8 cellular contexts compared by ENCODE assay signal in genomic region chr2:85324639-85325465, GRCh38. TPM values are rescaled to one million over a fixed set of nuclear protein-coding genes. Genes with fewer than 3 reads are reported as not detected.
DNase-seq lines count a peak whose midpoint lies in the region; ATAC-seq, FAIRE-seq and TF ChIP-seq lines count a peak whose summit lies in the region.

No MANE protein-coding gene starts in this region.

- peak overlapping the region; percentile 28; the same call in 1 of the 2 replicates for H3K27ac ChIP-seq in IMR-90 (ENCODE audit: insufficient read depth, low read length)
- H3K27ac ChIP-seq in K562 (ENCODE audit: extremely low read depth, low read depth, low read length), result no peak overlapping the region
- no peak overlapping the region for H3K27ac ChIP-seq in neuronal stem cell (replicated peaks; ENCODE audit: low read length)

- H3K18ac ChIP-seq in IMR-90 (ENCODE audit: low read depth, low read length) (no peak overlapping the region), neuronal stem cell (ENCODE audit: low read length) (no peak overlapping the region)

- in situ Hi-C loops in IMR-90 (cut with MboI; ENCODE audit: low sequenced_read_pairs) (no loop called here), K562 (cut with MboI) (no loop called here)

- no peak overlapping the region for H4K5ac ChIP-seq in IMR-90 (ENCODE audit: low read depth, low read length)

- H2BK5ac ChIP-seq in IMR-90 (ENCODE audit: low read depth, low read length, poor library complexity, severe bottlenecking) (peak overlapping the region; percentile 43), neuronal stem cell (ENCODE audit: low read length) (no peak overlapping the region)

- TF ChIP-seq EP300 in K562 (IDR thresholded peaks at IDR 0.05; ENCODE audit: low read length), result no peak

- H2AFZ ChIP-seq in IMR-90 (replicated peaks; ENCODE audit: low read length, poor library complexity) (no peak overlapping the region), K562 (ENCODE audit: low read depth, low read length) (no peak overlapping the region), neuronal stem cell (ENCODE audit: low read length) (no peak overlapping the region)

- H3K4me3 ChIP-seq in AG09309 (ENCODE audit: control insufficient read depth, low read depth, low read length) (peak overlapping the region; percentile 91), IMR-90 (ENCODE audit: insufficient read depth, low read depth, low read length) (peak overlapping the region; percentile 57), K562 (peak overlapping the region; percentile 82; the same call in 1 of the 2 replicates), mononuclear cell (ENCODE audit: low read length) (peak overlapping the region; percentile 84), neuronal stem cell (ENCODE audit: low read length in 2 of 2) (no peak overlapping the region)

- no peak overlapping the region for H4K91ac ChIP-seq in IMR-90 (ENCODE audit: insufficient read depth, low read depth, low read length)
- H4K91ac ChIP-seq in neuronal stem cell (ENCODE audit: low read depth, low read length, poor library complexity), result no peak overlapping the region

- H2BK20ac ChIP-seq in IMR-90 (ENCODE audit: low read depth, low read length), result no peak overlapping the region

- H3K27me3 ChIP-seq in IMR-90 (ENCODE audit: control insufficient read depth, insufficient read depth, low read length) (no peaks in the 10 kb centered on the region), K562 (ENCODE audit: control insufficient read depth in 2 of 2, insufficient read depth in 2 of 2, low read length in 2 of 2) (no peaks in the 10 kb centered on the region), mononuclear cell (ENCODE audit: insufficient read depth, low read length) (no peaks in the 10 kb centered on the region), neuronal stem cell (ENCODE audit: control insufficient read depth in 3 of 3, insufficient read depth in 3 of 3, low read depth in 1 of 3, low read length in 3 of 3) (no peaks in the 10 kb centered on the region)

- intact Hi-C loops in IMR-90 (cut with micrococcal nuclease) (loop anchor here (5.0 kb wide), 1 partner anchor 227 kb away; no protein-coding TSS in a partner anchor), K562 (cut with micrococcal nuclease) (loop anchor here (5.0 kb wide), 3 partner anchors 92 to 292 kb away; partner anchors contain the start of genes SH2D6 and USP39)

- H3K14ac ChIP-seq in IMR-90 (replicated peaks; ENCODE audit: low read depth, low read length), result peak overlapping the region; percentile 43; the same call in 1 of the 2 replicates
- H3K14ac ChIP-seq in neuronal stem cell (ENCODE audit: low read length), result no peak overlapping the region

- ATAC-seq in IMR-90 (ENCODE audit: low read depth), result no peak
- no peak for ATAC-seq in K562
- ATAC-seq in GM19035 (IDR thresholded peaks at IDR 0.05; ENCODE audit: unreplicated experiment), result no peak

- no peaks in the 10 kb centered on the region for H3K9me3 ChIP-seq in IMR-90 (ENCODE audit: control insufficient read depth, insufficient read depth, low read length)
- H3K9me3 ChIP-seq in K562 (replicated peaks; ENCODE audit: control insufficient read depth, insufficient read depth, low read depth, low read length), result no peaks in the 10 kb centered on the region
- H3K9me3 ChIP-seq in mononuclear cell (ENCODE audit: low read depth, low read length), result no peaks in the 10 kb centered on the region
- H3K9me3 ChIP-seq in neuronal stem cell (replicated peaks in 1 of 2; ENCODE audit: control insufficient read depth in 2 of 2, insufficient read depth in 1 of 2, low read depth in 1 of 2, low read length in 2 of 2), result no peaks in the 10 kb centered on the region

- H3K9me1 ChIP-seq in IMR-90 (ENCODE audit: insufficient read depth, low read length) (peaks cover 9% of the 10 kb centered on the region), K562 (ENCODE audit: control insufficient read depth, insufficient read depth, low read length) (peaks cover 4% of the 10 kb centered on the region)

- H3K36me3 ChIP-seq in IMR-90 (ENCODE audit: control insufficient read depth, insufficient read depth, low read length), result peaks cover 49% of the 10 kb centered on the region
- H3K36me3 ChIP-seq in K562 (ENCODE audit: control insufficient read depth, insufficient read depth, low read length), result peaks cover 68% of the 10 kb centered on the region
- H3K36me3 ChIP-seq in neuronal stem cell (replicated peaks in 1 of 2; ENCODE audit: control insufficient read depth in 2 of 2, insufficient read depth in 2 of 2, low read length in 2 of 2), result peaks cover 22 to 73% of the 10 kb centered on the region in 2 donors

- TF ChIP-seq POLR2A in IMR-90 (IDR thresholded peaks at IDR 0.05; ENCODE audit: low read depth, low read length) (no peak), K562 (conservative IDR thresholded peaks at IDR 0.05) (no peak)

- DNase-seq in AG09309 (ENCODE audit: low read depth) (no peak), IMR-90 (peak; percentile 35), K562 (ENCODE audit: extremely low read depth in 1 of 4, low spot score in 3 of 4) (no peak), germinal center (ENCODE audit: low spot score) (no peak), NCI-H2196 treated with DMSO at 0.1 percent for 48 hours (lab: John Stamatoyannopoulos, UW; ENCODE audit: unreplicated experiment) (no peak), neuronal stem cell (ENCODE audit: low spot score) (no peak)

- FAIRE-seq in K562 (lab: Jason Lieb, UNC), result no peak

- H3K9ac ChIP-seq in IMR-90 (ENCODE audit: low read depth, low read length) (peak overlapping the region; percentile 10; the same call in 1 of the 2 replicates), K562 (ENCODE audit: insufficient read depth in 1 of 2, low read depth in 2 of 2, low read length in 2 of 2) (peak overlapping the region; percentile 13 to 70; a peak in 3 of 4 replicates), neuronal stem cell (ENCODE audit: low read depth, low read length, poor library complexity) (no peak overlapping the region)

- CTCF ChIA-PET in IMR-90 (lab: Yijun Ruan, JAX) (no interaction called here), K562 (lab: Yijun Ruan, JAX; ENCODE audit: low intra/inter-chr PET ratio) (no interaction called here)

- H3K56ac ChIP-seq in IMR-90 (ENCODE audit: extremely low read depth, insufficient read depth, low read length), result no peak overlapping the region

- TF ChIP-seq CTCF in AG09309 (IDR thresholded peaks at IDR 0.05; ENCODE audit: control insufficient read depth, insufficient read depth, low read depth, low read length, missing control alignments) (no peak), IMR-90 (conservative IDR thresholded peaks at IDR 0.05; ENCODE audit: low read depth, low read length) (no peak), K562 (IDR thresholded peaks at IDR 0.05 in 2 of 3, conservative IDR thresholded peaks at IDR 0.05 in 1 of 3; ENCODE audit: insufficient read depth in 2 of 3, low read depth in 1 of 3, low read length in 3 of 3) (no peak)

- H3K79me1 ChIP-seq in IMR-90 (ENCODE audit: low read depth in 1 of 2, low read length in 2 of 2) (peaks cover 18 to 81% of the 10 kb centered on the region in 2 experiments), neuronal stem cell (ENCODE audit: low read depth, low read length) (peaks cover 9% of the 10 kb centered on the region)

- peak overlapping the region; percentile 47; the same call in 1 of the 2 replicates for H3K4ac ChIP-seq in IMR-90 (ENCODE audit: low read depth, low read length)
- H3K4ac ChIP-seq in neuronal stem cell (ENCODE audit: low read length), result no peak overlapping the region

- H2BK120ac ChIP-seq in IMR-90 (ENCODE audit: low read depth, low read length) (peak overlapping the region; percentile 55; the same call in 1 of the 2 replicates), neuronal stem cell (ENCODE audit: low read depth, low read length) (no peak overlapping the region)

- H4K8ac ChIP-seq in IMR-90 (ENCODE audit: low read depth in 2 of 2, low read length in 2 of 2), result no peak overlapping the region
- H4K8ac ChIP-seq in neuronal stem cell (ENCODE audit: low read depth, low read length), result no peak overlapping the region

- POLR2A ChIA-PET in IMR-90 (lab: Charles Lee; ENCODE audit: unreplicated experiment), result no interaction called here
- POLR2A ChIA-PET in K562 (lab: Yijun Ruan, JAX), result interaction anchor here (0.5 to 1.5 kb wide), 4 partner anchors 10 to 279 kb away, joined by 3 to 5 read pairs (median 4); no protein-coding TSS in a partner anchor

- H2AK5ac ChIP-seq in IMR-90 (ENCODE audit: low read depth, low read length) (peak overlapping the region; percentile 20; the same call in 1 of the 2 replicates), neuronal stem cell (ENCODE audit: low read depth, low read length) (no peak overlapping the region)

- no peak for TF ChIP-seq RAD21 in IMR-90 (IDR thresholded peaks at IDR 0.05; ENCODE audit: low read length)
- TF ChIP-seq RAD21 in K562 (CRISPR knock-in tag; conservative IDR thresholded peaks at IDR 0.05 in 1 of 2, IDR thresholded peaks at IDR 0.05 in 1 of 2), result no peak

- H3K4me1 ChIP-seq in IMR-90 (ENCODE audit: control insufficient read depth, insufficient read depth, low read length) (peaks cover 7% of the 10 kb centered on the region), K562 (replicated peaks in 1 of 2; ENCODE audit: control insufficient read depth in 2 of 2, insufficient read depth in 2 of 2, low read length in 2 of 2) (peaks cover 21 to 27% of the 10 kb centered on the region in 2 experiments; a peak in 4 of 5 replicates), mononuclear cell (ENCODE audit: insufficient read depth, low read length) (peaks cover 79% of the 10 kb centered on the region), neuronal stem cell (ENCODE audit: control insufficient read depth in 2 of 2, insufficient read depth in 1 of 2, low read depth in 1 of 2, low read length in 2 of 2) (peaks cover 12 to 20% of the 10 kb centered on the region in 2 donors)

- WGBS in IMR-90 (ENCODE audit: extremely low coverage in 2 of 2, insufficient read length in 1 of 2), 2 experiments, result 90% methylated on average over 2 of the region's 10 CpGs; no CpG with 5 or more reads in 1 of the 2 experiments
- WGBS in K562 (ENCODE audit: insufficient coverage, low coverage, missing lambda C conversion rate), result 53% methylated on average over 10 of the region's 10 CpGs
- WGBS in neuronal stem cell (ENCODE audit: extremely low coverage in 2 of 2, insufficient read length in 2 of 2, insufficient replicate concordance in 1 of 2), 2 donors, result no CpG with 5 or more reads among the region's 10 CpGs

- no peak overlapping the region for H2BK12ac ChIP-seq in neuronal stem cell (ENCODE audit: low read length)

- H3K23ac ChIP-seq in IMR-90 (ENCODE audit: low read depth, low read length), result peak overlapping the region; percentile 56; the same call in 1 of the 2 replicates
- H3K23ac ChIP-seq in neuronal stem cell (ENCODE audit: low read depth, low read length, poor library complexity), result no peak overlapping the region

- BruUV-seq in IMR-90 (replicated peaks; lab: Mats Ljungman, UMichigan), result no TSS peak
- no TSS peak for BruUV-seq in K562 (replicated peaks; lab: Mats Ljungman, UMichigan)

- H2BK15ac ChIP-seq in IMR-90 (ENCODE audit: low read depth, low read length) (no peak overlapping the region), neuronal stem cell (ENCODE audit: low read length) (no peak overlapping the region)

- H3K79me2 ChIP-seq in K562 (ENCODE audit: control insufficient read depth, insufficient read depth, low read length), result peaks cover 59% of the 10 kb centered on the region

- H4K20me1 ChIP-seq in IMR-90 (ENCODE audit: insufficient read depth, low read length), result peaks cover 50% of the 10 kb centered on the region
- peaks cover 19% of the 10 kb centered on the region for H4K20me1 ChIP-seq in K562 (replicated peaks; ENCODE audit: control insufficient read depth, insufficient read depth, low read length)

- H2AK9ac ChIP-seq in IMR-90 (replicated peaks; ENCODE audit: low read depth, low read length, poor library complexity), result no peak overlapping the region

- H3K4me2 ChIP-seq in IMR-90 (ENCODE audit: low read depth, low read length) (peak overlapping the region; percentile 100), K562 (ENCODE audit: insufficient read depth, low read length) (peak overlapping the region; percentile 97), neuronal stem cell (ENCODE audit: insufficient read depth, low read length, poor library complexity, severe bottlenecking) (no peak overlapping the region)

- dilution Hi-C loops in IMR-90 (cut with HindIII; ENCODE audit: low sequenced_read_pairs, unreplicated experiment), result no loop called here

RNA-seq across cellular contexts. Expression of gene TGOLN2, which starts 2.9 kb away (rescaled TPM):
- total RNA-seq in IMR-90 (2012; rRNA removed) (57.7 and 61.7 TPM in 2 replicates), K562 (2014; rRNA removed) (35.9 and 40.7 TPM in 2 replicates), K562 (2014; rRNA removed; fragmentation: Illumina TruSeq; extraction: Trizol) (28.3 and 32.1 TPM in 2 replicates), K562 (2015; rRNA removed; fragmentation: Illumina TruSeq; extraction: Trizol) (30.7 and 31.9 TPM in 2 replicates), K562 (2021) (47.4 and 48.0 TPM in 2 replicates), mononuclear cell (154 TPM)
- polyA plus RNA-seq in IMR-90 (2012; rRNA removed) (92.3 and 94.2 TPM in 2 replicates), K562 (2011; rRNA removed) (38.9 and 61.7 TPM in 2 replicates), K562 (2014; fragmentation: Illumina TruSeq; extraction: Trizol) (60.5 and 66.5 TPM in 2 replicates), K562 (2014; fragmentation: Nextera tagmentation; extraction: Ambion mirVana) (10 to 100 TPM; 13.0 to 18.0 TPM), K562 (2014; rRNA removed) (52.1 and 53.1 TPM in 2 replicates)
- 65.8 and 82.6 TPM in 2 replicates for polyA plus RNA-seq in IMR-90 (2012; cell fraction: cytosol; rRNA removed)
- polyA plus RNA-seq in IMR-90 (2012; cell fraction: nucleus; rRNA removed; ENCODE audit: low replicate concordance), result 27.8 and 83.8 TPM in 2 replicates
- 117 and 121 TPM in 2 replicates for total RNA-seq in K562 (2011; cell fraction: chromatin; rRNA removed; ENCODE audit: low replicate concordance)
- 73.6 and 84.5 TPM in 2 replicates for total RNA-seq in K562 (2011; cell fraction: nucleolus; rRNA removed)
- total RNA-seq in K562 (2011; cell fraction: nucleoplasm; rRNA removed), result 118 and 151 TPM in 2 replicates
- 33.8 and 36.9 TPM in 2 replicates for polyA plus RNA-seq in K562 (2011; cell fraction: cytosol; rRNA removed)
- 42.9 and 60.6 TPM in 2 replicates for polyA plus RNA-seq in K562 (2011; cell fraction: nucleus; rRNA removed)
- 35.4 and 54.6 TPM in 2 replicates for polyA plus RNA-seq in K562 (2012)
- polyA minus RNA-seq in K562 (2011; rRNA and poly(A)+ RNA removed), result 27.2 and 44.1 TPM in 2 replicates
- polyA minus RNA-seq in K562 (2011; cell fraction: cytosol; rRNA and poly(A)+ RNA removed), result 19.2 and 19.4 TPM in 2 replicates
- 25.9 and 26.5 TPM in 2 replicates for polyA minus RNA-seq in K562 (2011; cell fraction: nucleus; rRNA and poly(A)+ RNA removed)
- polyA plus RNA-seq in neuronal stem cell (2013, experiment 1 of 2), result 24.7 TPM
- 25.4 TPM for polyA plus RNA-seq in neuronal stem cell (2013, experiment 2 of 2)

RNA-seq across cellular contexts. Expression of gene RETSAT, which starts 29.5 kb away (rescaled TPM):
- total RNA-seq in IMR-90 (2012; rRNA removed) (25.0 and 32.3 TPM in 2 replicates), K562 (2014; rRNA removed) (12.3 and 15.6 TPM in 2 replicates), K562 (2014; rRNA removed; fragmentation: Illumina TruSeq; extraction: Trizol) (13.2 and 14.4 TPM in 2 replicates), K562 (2015; rRNA removed; fragmentation: Illumina TruSeq; extraction: Trizol) (17.9 and 20.0 TPM in 2 replicates), K562 (2021) (19.5 and 20.1 TPM in 2 replicates), mononuclear cell (6.9 TPM)
- polyA plus RNA-seq in IMR-90 (2012; rRNA removed) (22.8 and 25.6 TPM in 2 replicates), K562 (2011; rRNA removed) (16.8 and 18.3 TPM in 2 replicates), K562 (2014; fragmentation: Illumina TruSeq; extraction: Trizol) (18.7 and 21.6 TPM in 2 replicates), K562 (2014; fragmentation: Nextera tagmentation; extraction: Ambion mirVana) (1 to 10 TPM; 1.9 to 5.6 TPM), K562 (2014; rRNA removed) (13.8 and 16.5 TPM in 2 replicates)
- polyA plus RNA-seq in IMR-90 (2012; cell fraction: cytosol; rRNA removed), result 12.7 and 18.2 TPM in 2 replicates
- polyA plus RNA-seq in IMR-90 (2012; cell fraction: nucleus; rRNA removed; ENCODE audit: low replicate concordance), result 30.4 and 42.7 TPM in 2 replicates
- total RNA-seq in K562 (2011; cell fraction: chromatin; rRNA removed; ENCODE audit: low replicate concordance), result 45.6 and 82.8 TPM in 2 replicates
- 68.5 and 68.6 TPM in 2 replicates for total RNA-seq in K562 (2011; cell fraction: nucleolus; rRNA removed)
- 61.2 and 66.1 TPM in 2 replicates for total RNA-seq in K562 (2011; cell fraction: nucleoplasm; rRNA removed)
- polyA plus RNA-seq in K562 (2011; cell fraction: cytosol; rRNA removed), result 16.5 and 17.9 TPM in 2 replicates
- 58.2 and 61.1 TPM in 2 replicates for polyA plus RNA-seq in K562 (2011; cell fraction: nucleus; rRNA removed)
- 18.6 and 29.4 TPM in 2 replicates for polyA plus RNA-seq in K562 (2012)
- polyA minus RNA-seq in K562 (2011; rRNA and poly(A)+ RNA removed), result 17.0 and 18.0 TPM in 2 replicates
- polyA minus RNA-seq in K562 (2011; cell fraction: cytosol; rRNA and poly(A)+ RNA removed), result 13.9 and 14.6 TPM in 2 replicates
- polyA minus RNA-seq in K562 (2011; cell fraction: nucleus; rRNA and poly(A)+ RNA removed), result 17.0 and 26.4 TPM in 2 replicates
- polyA plus RNA-seq in neuronal stem cell (2013, experiment 1 of 2), result 7.8 TPM
- 8.5 TPM for polyA plus RNA-seq in neuronal stem cell (2013, experiment 2 of 2)

RNA-seq across cellular contexts. Expression of gene ELMOD3, which starts 29.7 kb away (rescaled TPM):
- total RNA-seq in IMR-90 (2012; rRNA removed) (10.8 and 13.1 TPM in 2 replicates), K562 (2014; rRNA removed) (6.2 and 9.8 TPM in 2 replicates), K562 (2014; rRNA removed; fragmentation: Illumina TruSeq; extraction: Trizol) (10.5 and 11.6 TPM in 2 replicates), K562 (2015; rRNA removed; fragmentation: Illumina TruSeq; extraction: Trizol) (12.4 and 14.5 TPM in 2 replicates), K562 (2021) (7.8 and 9.2 TPM in 2 replicates), mononuclear cell (12.8 TPM)
- polyA plus RNA-seq in IMR-90 (2012; rRNA removed) (19.2 and 20.7 TPM in 2 replicates), K562 (2011; rRNA removed) (14.5 and 18.7 TPM in 2 replicates), K562 (2014; fragmentation: Illumina TruSeq; extraction: Trizol) (11.1 and 14.3 TPM in 2 replicates), K562 (2014; fragmentation: Nextera tagmentation; extraction: Ambion mirVana) (1 to 10 TPM; 2.7 to 6.4 TPM), K562 (2014; rRNA removed) (14.5 and 14.6 TPM in 2 replicates)
- 6.6 and 7.8 TPM in 2 replicates for polyA plus RNA-seq in IMR-90 (2012; cell fraction: cytosol; rRNA removed)
- polyA plus RNA-seq in IMR-90 (2012; cell fraction: nucleus; rRNA removed; ENCODE audit: low replicate concordance), result 72.0 and 88.6 TPM in 2 replicates
- total RNA-seq in K562 (2011; cell fraction: chromatin; rRNA removed; ENCODE audit: low replicate concordance), result 51.6 and 62.7 TPM in 2 replicates
- 34.3 and 36.0 TPM in 2 replicates for total RNA-seq in K562 (2011; cell fraction: nucleolus; rRNA removed)
- total RNA-seq in K562 (2011; cell fraction: nucleoplasm; rRNA removed), result 37.3 and 43.5 TPM in 2 replicates
- polyA plus RNA-seq in K562 (2011; cell fraction: cytosol; rRNA removed), result 11.4 and 12.2 TPM in 2 replicates
- polyA plus RNA-seq in K562 (2011; cell fraction: nucleus; rRNA removed), result 29.7 and 49.5 TPM in 2 replicates
- 8.8 and 16.0 TPM in 2 replicates for polyA plus RNA-seq in K562 (2012)
- polyA minus RNA-seq in K562 (2011; rRNA and poly(A)+ RNA removed), result 11.0 and 17.1 TPM in 2 replicates
- 2.5 and 4.8 TPM in 2 replicates for polyA minus RNA-seq in K562 (2011; cell fraction: cytosol; rRNA and poly(A)+ RNA removed)
- 11.9 and 12.7 TPM in 2 replicates for polyA minus RNA-seq in K562 (2011; cell fraction: nucleus; rRNA and poly(A)+ RNA removed)
- 14.0 TPM for polyA plus RNA-seq in neuronal stem cell (2013, experiment 1 of 2)
- polyA plus RNA-seq in neuronal stem cell (2013, experiment 2 of 2), result 13.1 TPM

Comparison
In these comparisons a context has a peak if more than half of its experiments do, and no peak if none do; other contexts are left out.
1. H3K4me3 ChIP-seq: peak in AG09309 (single experiment), IMR-90 (single experiment), K562 (single experiment) and mononuclear cell (single experiment); none in neuronal stem cell (0 of 2).